20 cellular contexts compared by ENCODE assay signal in genomic region chr6:155080876-155081845, GRCh38.
DNase-seq lines count a peak whose midpoint lies in the region; ATAC-seq, FAIRE-seq and TF ChIP-seq lines count a peak whose summit lies in the region.
"Had no signal": no experiment of that assay in that cellular context is flagged by ENCODE, and none has a peak within 500 bp of the region (broad histone marks: within the 10 kb centered on the region; RNA-seq: fewer than 3 reads in every experiment).

No MANE protein-coding gene starts in this region.

- peaks cover 68% of the 10 kb centered on the region for H3K4me1 Mint-ChIP-seq in astrocyte (ENCODE audit: low read depth, unreplicated experiment)

- DNase-seq in D721Med (ENCODE audit: insufficient read length, low spot score) = no peak
- peak; percentile 50 for DNase-seq in HT1080 (ENCODE audit: low read depth)
- peak; percentile 97 for DNase-seq in astrocyte (ENCODE audit: low read depth)
- no peak for DNase-seq in NCI-H146 treated with DMSO at 0.1 percent for 48 hours (lab: John Stamatoyannopoulos, UW; ENCODE audit: unreplicated experiment)
- no peak for DNase-seq in GM03348 (ENCODE audit: low spot score)
- DNase-seq: body of pancreas; hypothalamus; mucosa of descending colon; NCI-H2029 treated with DMSO at 0.1 percent for 48 hours; NCI-H774; RPMI8226; stimulated activated naive CD4-positive, alpha-beta T cell; uterus had no signal

- no peak overlapping the region for H2AFZ ChIP-seq in astrocyte (ENCODE audit: low read depth, low read length)
- H2AFZ ChIP-seq: parathyroid adenoma had no signal

- no peak overlapping the region for H3K4me3 Mint-ChIP-seq in astrocyte (ENCODE audit: unreplicated experiment)
- H3K4me3 Mint-ChIP-seq: dendritic cell treated with granulocyte-macrophage colony-stimulating factor and Interleukin-4, amounts not matched to agents 40 ng/mL and 50 ng/mL, for 4 days; WTC11 had no signal

- no peaks in the 10 kb centered on the region for H3K27me3 Mint-ChIP-seq in astrocyte (ENCODE audit: low read depth, unreplicated experiment)

- H3K9ac ChIP-seq in astrocyte (ENCODE audit: low read length) = peak overlapping the region; percentile 23
- H3K9ac ChIP-seq: parathyroid adenoma had no signal

- H3K9me3 ChIP-seq in astrocyte (ENCODE audit: insufficient read depth, low read depth, low read length) (no peaks in the 10 kb centered on the region), mesodermal cell (ENCODE audit: control insufficient read depth, low read length) (no peaks in the 10 kb centered on the region)
- H3K9me3 ChIP-seq: body of pancreas, mucosa of descending colon, uterus had no signal

- H3K4me2 ChIP-seq in astrocyte (ENCODE audit: low read length) = peak overlapping the region; percentile 4

- no peak for TF ChIP-seq CTCF in D721Med (IDR thresholded peaks at IDR 0.05; ENCODE audit: insufficient read depth, missing control alignments)
- TF ChIP-seq CTCF in astrocyte (IDR thresholded peaks at IDR 0.05; ENCODE audit: insufficient read depth, low read depth, low read length) = no peak

- no peaks in the 10 kb centered on the region for H4K20me1 ChIP-seq in astrocyte (ENCODE audit: insufficient read depth, low read length)

- peak overlapping the region; percentile 60 for H3K27ac Mint-ChIP-seq in astrocyte (ENCODE audit: unreplicated experiment)

- H3K4me3 ChIP-seq in astrocyte (ENCODE audit: insufficient read depth, low read depth, low read length) (no peak overlapping the region), mesodermal cell (ENCODE audit: extremely low read depth, insufficient read depth, low read length, poor library complexity, severe bottlenecking) (no peak overlapping the region)
- H3K4me3 ChIP-seq: body of pancreas, mucosa of descending colon, uterus had no signal

- H3K27ac ChIP-seq in astrocyte (ENCODE audit: low read depth, low read length) (peak overlapping the region; percentile 36), mesodermal cell (ENCODE audit: low read depth, low read length, severe bottlenecking) (peak overlapping the region; percentile 47)
- H3K27ac ChIP-seq: body of pancreas, parathyroid adenoma, uterus had no signal

- no peaks in the 10 kb centered on the region for H3K79me2 ChIP-seq in astrocyte (ENCODE audit: insufficient read depth, low read length)
- H3K79me2 ChIP-seq: parathyroid adenoma had no signal

- FAIRE-seq in D721Med (lab: Jason Lieb, UNC) (peak; percentile 91), astrocyte (lab: Jason Lieb, UNC) (no peak)

- ATAC-seq in GM19351 (IDR thresholded peaks at IDR 0.05; ENCODE audit: unreplicated experiment) (no peak), HG03432 (IDR thresholded peaks at IDR 0.05; ENCODE audit: unreplicated experiment) (no peak)
- ATAC-seq: body of pancreas, esophagus mucosa, mucosa of descending colon, WTC11 had no signal

- H3K27me3 ChIP-seq in astrocyte (ENCODE audit: insufficient read depth, low read length) = no peaks in the 10 kb centered on the region
- H3K27me3 ChIP-seq: body of pancreas, uterus had no signal

- peaks cover 1% of the 10 kb centered on the region for H3K36me3 Mint-ChIP-seq in astrocyte (ENCODE audit: low read depth, unreplicated experiment)
- H3K36me3 Mint-ChIP-seq: WTC11 had no signal

- 75 to 77% methylated on average over 6 to 7 of the region's 9 CpGs for WGBS in mesodermal cell (ENCODE audit: insufficient coverage in 2 of 2), 2 experiments

- H3K9me3 Mint-ChIP-seq in astrocyte (ENCODE audit: unreplicated experiment) = no peaks in the 10 kb centered on the region
- H3K9me3 Mint-ChIP-seq: dendritic cell treated with granulocyte-macrophage colony-stimulating factor and Interleukin-4, amounts not matched to agents 40 ng/mL and 50 ng/mL, for 4 days; WTC11 had no signal

- no peaks in the 10 kb centered on the region for H3K36me3 ChIP-seq in astrocyte (ENCODE audit: insufficient read depth, low read length)
- no peaks in the 10 kb centered on the region for H3K36me3 ChIP-seq in mesodermal cell (ENCODE audit: control insufficient read depth, insufficient read depth, low read length)
- H3K36me3 ChIP-seq: uterus had no signal

- peaks cover 36% of the 10 kb centered on the region for H3K4me1 ChIP-seq in astrocyte (ENCODE audit: insufficient read depth, low read length)
- peaks cover 43% of the 10 kb centered on the region for H3K4me1 ChIP-seq in mesodermal cell (ENCODE audit: control insufficient read depth, insufficient read depth, low read length, poor library complexity, severe bottlenecking)
- H3K4me1 ChIP-seq: parathyroid adenoma, uterus had no signal

Comparison
In these comparisons a context has a peak if more than half of its experiments do, and no peak if none do; other contexts are left out.
1. DNase-seq: peak in HT1080 (single experiment) and astrocyte (single experiment); none in D721Med (single experiment), NCI-H146 treated with DMSO at 0.1 percent for 48 hours (single experiment) and GM03348 (single experiment).